1 cellular context compared by ENCODE assay signal in genomic region chr21:44575307-44576024, GRCh38.
A peak's percentile ranks its signal among the peaks of the same experiment; 100 is the strongest.
TF ChIP-seq lines count a peak whose summit lies in the region.

No MANE protein-coding gene starts in this region.

TF ChIP-seq in HepG2, 621 proteins besides CTCF, POLR2A, EP300 and RAD21:
- TF ChIP-seq ZMYM2 (CRISPR knock-in tag; IDR thresholded peaks at IDR 0.05) (0 out of 2 replicates have a peak, but pooled peaks have one; percentile 7), ZNF724P (CRISPR knock-in tag; IDR thresholded peaks at IDR 0.05; ENCODE audit: borderline replicate concordance) (0 out of 2 replicates have a peak, but pooled peaks have one; percentile 8), TAF1 (CRISPR knock-in tag; IDR thresholded peaks at IDR 0.05) (no peak), SRY (CRISPR knock-in tag; IDR thresholded peaks at IDR 0.05) (0 out of 2 replicates have a peak, but pooled peaks have one; percentile 31), PAXIP1 (CRISPR knock-in tag; conservative IDR thresholded peaks at IDR 0.05) (peak; percentile 8; the same call in 1 of the 2 replicates), ZNF770 (CRISPR knock-in tag; IDR thresholded peaks at IDR 0.05) (no peak), ZNF317 (CRISPR knock-in tag; IDR thresholded peaks at IDR 0.05) (0 out of 2 replicates have a peak, but pooled peaks have one; percentile 94), ZBTB4 (CRISPR knock-in tag; IDR thresholded peaks at IDR 0.05; ENCODE audit: borderline replicate concordance) (peak; percentile 10; the same call in 1 of the 2 replicates)
TF ChIP-seq in HepG2: peak in this region for 6.
